Comparison of ENCODE assay signal across 1 cellular context in genomic region chr13:42071667-42072419, GRCh38.
TF ChIP-seq lines count a peak whose summit lies in the region.

No MANE protein-coding gene starts in this region.

TF ChIP-seq in K562, 482 proteins besides CTCF, POLR2A, EP300 and RAD21 (continued from another document):
- no peak for TF ChIP-seq CEBPZ (IDR thresholded peaks at IDR 0.05; ENCODE audit: borderline replicate concordance, low read depth, low read length)
- TF ChIP-seq HOMEZ (CRISPR knock-in tag; IDR thresholded peaks at IDR 0.05) = no peak
- TF ChIP-seq CEBPG (CRISPR knock-in tag; IDR thresholded peaks at IDR 0.05) = no peak
- TF ChIP-seq CEBPG (tag; conservative IDR thresholded peaks at IDR 0.05 in 1 of 2, IDR thresholded peaks at IDR 0.05 in 1 of 2) = peak in 1 of 2 experiments; percentile 68; a peak in 2 of 4 replicates
- 0 out of 2 replicates have a peak, but pooled peaks have one; percentile 32 for TF ChIP-seq CBFA2T2 (conservative IDR thresholded peaks at IDR 0.05)
- no peak for TF ChIP-seq E2F6 (IDR thresholded peaks at IDR 0.05; ENCODE audit: borderline replicate concordance in 1 of 2, extremely low read depth in 1 of 2, insufficient read depth in 1 of 2, insufficient read length in 1 of 2, low read depth in 1 of 2, low read length in 1 of 2, poor library complexity in 1 of 2, severe bottlenecking in 1 of 2)
- TF ChIP-seq ATF6 (CRISPR knock-in tag; IDR thresholded peaks at IDR 0.05) = no peak
- no peak for TF ChIP-seq HNRNPL (IDR thresholded peaks at IDR 0.05; ENCODE audit: low read depth, low read length)
- peak; percentile 59 for TF ChIP-seq ARID1B (IDR thresholded peaks at IDR 0.05)
- no peak for TF ChIP-seq GTF2F1 (IDR thresholded peaks at IDR 0.05; ENCODE audit: low read depth, low read length)
- no peak for TF ChIP-seq HMBOX1 (IDR thresholded peaks at IDR 0.05)
- 0 out of 2 replicates have a peak, but pooled peaks have one; percentile 27 for TF ChIP-seq ZNF175 (CRISPR knock-in tag; IDR thresholded peaks at IDR 0.05; ENCODE audit: low read depth)
- TF ChIP-seq HDAC3 (IDR thresholded peaks at IDR 0.05; ENCODE audit: borderline replicate concordance, partially characterized antibody) = peak; percentile 56
- 0 out of 2 replicates have a peak, but pooled peaks have one; percentile 33 for TF ChIP-seq MTA1 (IDR thresholded peaks at IDR 0.05; ENCODE audit: borderline replicate concordance)
- no peak for TF ChIP-seq ILK (tag; IDR thresholded peaks at IDR 0.05; ENCODE audit: borderline replicate concordance, low read depth)
- peak; percentile 87 for TF ChIP-seq SOX6 (IDR thresholded peaks at IDR 0.05)
- peak; percentile 39; the same call in 1 of the 2 replicates for TF ChIP-seq SMARCA4 (IDR thresholded peaks at IDR 0.05)
- peak; percentile 83 for TF ChIP-seq ESRRA (IDR thresholded peaks at IDR 0.05; ENCODE audit: borderline replicate concordance, low read depth)
- 0 out of 2 replicates have a peak, but pooled peaks have one; percentile 12 for TF ChIP-seq ZNF311 (CRISPR knock-in tag; IDR thresholded peaks at IDR 0.05)
- 0 out of 2 replicates have a peak, but pooled peaks have one; percentile 28 for TF ChIP-seq NCOR1 (IDR thresholded peaks at IDR 0.05)
- TF ChIP-seq ATF3 (IDR thresholded peaks at IDR 0.05) = peak; percentile 46; the same call in 1 of the 2 replicates
- no peak for TF ChIP-seq ATF3 (CRISPR knock-in tag; conservative IDR thresholded peaks at IDR 0.05)
- TF ChIP-seq ZNF395 (CRISPR knock-in tag; IDR thresholded peaks at IDR 0.05) = no peak
- TF ChIP-seq ZBTB5 (IDR thresholded peaks at IDR 0.05) = no peak
- peak; percentile 76 to 84 for TF ChIP-seq KDM1A (IDR thresholded peaks at IDR 0.05)
- TF ChIP-seq CBFA2T3 (IDR thresholded peaks at IDR 0.05) = peak; percentile 62
- TF ChIP-seq NCOA1 (IDR thresholded peaks at IDR 0.05; ENCODE audit: low read depth) = no peak
- no peak for TF ChIP-seq TEAD2 (tag; IDR thresholded peaks at IDR 0.05)
- TF ChIP-seq TCF3 (CRISPR knock-in tag; IDR thresholded peaks at IDR 0.05) = peak; percentile 48
- TF ChIP-seq RCOR1 (IDR thresholded peaks at IDR 0.05; ENCODE audit: borderline replicate concordance in 1 of 2, low read depth in 2 of 2, low read length in 2 of 2) = peak in 1 of 2 experiments; percentile 86; a peak in 2 of 4 replicates
